26 cellular contexts compared by ENCODE assay signal in the genomic region with DNA sequence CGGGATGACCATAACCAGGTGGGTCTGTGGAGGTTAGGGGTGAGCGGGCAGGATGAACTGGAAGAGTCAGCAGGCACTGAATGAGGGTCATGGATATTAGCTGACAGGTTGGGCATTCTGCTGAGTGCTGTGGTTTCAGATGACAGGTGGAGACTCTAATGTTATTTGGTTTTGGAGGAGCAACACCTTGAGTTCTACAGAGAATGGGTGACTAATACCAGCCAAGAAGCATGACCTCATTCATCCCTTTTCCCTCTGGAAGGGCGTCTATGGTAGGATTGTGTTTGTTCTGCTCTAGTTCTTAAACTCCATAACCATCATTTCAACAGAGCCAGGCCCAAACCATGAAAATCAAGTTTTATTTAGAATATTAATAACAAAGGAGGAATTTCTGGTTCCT.
"Had no signal": no experiment of that assay in that cellular context is flagged by ENCODE, and none has a peak within 500 bp of the region (broad histone marks: within the 10 kb centered on the region; RNA-seq: fewer than 3 reads in every experiment).

No MANE protein-coding gene starts in this region.

- ATAC-seq: activated CD4-positive, CD25-positive, alpha-beta regulatory T cell treated with anti-CD3 and anti-CD28 coated beads, Interleukin-2, amount 50 U/mL, for 24 hours; effector memory CD8-positive, alpha-beta T cell; heart right ventricle; right cardiac atrium; upper lobe of right lung had no signal

- H3K27ac Mint-ChIP-seq: activated naive CD4-positive, alpha-beta T cell treated with anti-CD3 and anti-CD28 coated beads, Interleukin-2, amount 10 ng/mL, durations not matched to agents 7 days and 5 days; activated naive CD8-positive, alpha-beta T cell treated with anti-CD3 and anti-CD28 coated beads, Interleukin-2, amount 10 ng/mL, durations not matched to agents 7 days and 5 days; activated T-cell treated with anti-CD3 and anti-CD28 coated beads, Interleukin-2, amount 50 U/mL, for 24 hours; brain; effector memory CD8-positive, alpha-beta T cell; nephron had no signal

- H3K4me1 ChIP-seq: ascending aorta, heart right ventricle, left ventricle myocardium inferior, suprapubic skin, tibial artery, upper lobe of right lung had no signal

- H3K27me3 ChIP-seq: ascending aorta, heart right ventricle, suprapubic skin, tibial artery, upper lobe of right lung had no signal

- H3K27me3 Mint-ChIP-seq: activated naive CD4-positive, alpha-beta T cell treated with anti-CD3 and anti-CD28 coated beads, Interleukin-2, amount 10 ng/mL, durations not matched to agents 7 days and 5 days; activated naive CD8-positive, alpha-beta T cell treated with anti-CD3 and anti-CD28 coated beads, Interleukin-2, amount 10 ng/mL, durations not matched to agents 7 days and 5 days; activated T-cell treated with anti-CD3 and anti-CD28 coated beads, Interleukin-2, amount 50 U/mL, for 24 hours; effector memory CD8-positive, alpha-beta T cell had no signal

- H3K9me3 Mint-ChIP-seq: activated naive CD8-positive, alpha-beta T cell treated with anti-CD3 and anti-CD28 coated beads, Interleukin-2, amount 10 ng/mL, durations not matched to agents 7 days and 5 days; activated T-cell treated with anti-CD3 and anti-CD28 coated beads, Interleukin-2, amount 50 U/mL, for 24 hours; brain; nephron had no signal

- H3K4me3 Mint-ChIP-seq: activated naive CD4-positive, alpha-beta T cell treated with anti-CD3 and anti-CD28 coated beads, Interleukin-2, amount 10 ng/mL, durations not matched to agents 7 days and 5 days; activated naive CD8-positive, alpha-beta T cell treated with anti-CD3 and anti-CD28 coated beads, Interleukin-2, amount 10 ng/mL, durations not matched to agents 7 days and 5 days; activated T-cell treated with anti-CD3 and anti-CD28 coated beads, Interleukin-2, amount 50 U/mL, for 24 hours; brain; effector memory CD8-positive, alpha-beta T cell; nephron had no signal

- H3K36me3 Mint-ChIP-seq: activated naive CD4-positive, alpha-beta T cell treated with anti-CD3 and anti-CD28 coated beads, Interleukin-2, amount 10 ng/mL, durations not matched to agents 7 days and 5 days; activated naive CD8-positive, alpha-beta T cell treated with anti-CD3 and anti-CD28 coated beads, Interleukin-2, amount 10 ng/mL, durations not matched to agents 7 days and 5 days; brain had no signal

- H3K27ac ChIP-seq: ascending aorta, heart right ventricle, left ventricle myocardium inferior, suprapubic skin, tibial artery, upper lobe of right lung, WERI-Rb-1 had no signal

- H3K9me3 ChIP-seq: ascending aorta, heart right ventricle, left ventricle myocardium inferior, suprapubic skin, tibial artery, upper lobe of right lung had no signal

- DNase-seq: activated CD4-positive, alpha-beta T cell treated with anti-CD3 and anti-CD28 coated beads for 48 hours; activated CD4-positive, alpha-beta T cell treated with anti-CD3 and anti-CD28 coated beads, Interleukin-2, amount 50 U/mL, for 48 hours; activated CD8-positive, alpha-beta memory T cell treated with anti-CD3 and anti-CD28 coated beads, Interleukin-2, amount 50 U/mL, for 4 hours; activated gamma-delta T cell; activated naive CD4-positive, alpha-beta T cell treated with anti-CD3 and anti-CD28 coated beads, Interleukin-2, amount 10 ng/mL, durations not matched to agents 7 days and 5 days; activated naive CD8-positive, alpha-beta T cell treated with anti-CD3 and anti-CD28 coated beads, Interleukin-2, amount 10 ng/mL, durations not matched to agents 7 days and 5 days; activated T-cell treated with anti-CD3 and anti-CD28 coated beads, Interleukin-2, amount 50 U/mL, for 24 hours; caudate nucleus; cortex of kidney; effector memory CD8-positive, alpha-beta T cell; heart right ventricle; left ventricle myocardium inferior; posterior cingulate gyrus; right cardiac atrium; stimulated activated CD4-positive, alpha-beta T cell treated with anti-CD3 and anti-CD28 coated beads, Interleukin-15, amount 100 ng/mL, for 24 hours; stimulated activated CD4-positive, alpha-beta T cell treated with anti-CD3 and anti-CD28 coated beads, Interleukin-2, amount 100 ng/mL, for 24 hours; stimulated activated naive CD4-positive, alpha-beta T cell; T1000; tibial artery; upper lobe of right lung; WERI-Rb-1 had no signal

- H3K4me1 Mint-ChIP-seq: activated naive CD4-positive, alpha-beta T cell treated with anti-CD3 and anti-CD28 coated beads, Interleukin-2, amount 10 ng/mL, durations not matched to agents 7 days and 5 days; activated naive CD8-positive, alpha-beta T cell treated with anti-CD3 and anti-CD28 coated beads, Interleukin-2, amount 10 ng/mL, durations not matched to agents 7 days and 5 days; brain; nephron had no signal
